11 cellular contexts compared by ENCODE assay signal in genomic region chr15:60573936-60574335, GRCh38.
DNase-seq lines count a peak whose midpoint lies in the region; ATAC-seq and TF ChIP-seq lines count a peak whose summit lies in the region.
"Had no signal": no experiment of that assay in that cellular context is flagged by ENCODE, and none has a peak within 500 bp of the region (broad histone marks: within the 10 kb centered on the region; RNA-seq: fewer than 3 reads in every experiment).

No MANE protein-coding gene starts in this region.

- no peaks in the 10 kb centered on the region for H3K36me3 ChIP-seq in gastrocnemius medialis

- peak overlapping the region; percentile 96 for H3K27ac Mint-ChIP-seq in activated CD4-positive, alpha-beta T cell treated with anti-CD3 and anti-CD28 coated beads for 36 hours
- peak overlapping the region; percentile 92 for H3K27ac Mint-ChIP-seq in activated T-cell treated with anti-CD3 and anti-CD28 coated beads, Interleukin-2, amount 50 U/mL, for 24 hours

- H3K9me3 Mint-ChIP-seq in activated CD4-positive, alpha-beta T cell treated with anti-CD3 and anti-CD28 coated beads for 36 hours (ENCODE audit: low read depth), result no peaks in the 10 kb centered on the region
- H3K9me3 Mint-ChIP-seq in activated T-cell treated with anti-CD3 and anti-CD28 coated beads, Interleukin-2, amount 50 U/mL, for 24 hours, result no peaks in the 10 kb centered on the region

- no peaks in the 10 kb centered on the region for H3K27me3 Mint-ChIP-seq in activated CD4-positive, alpha-beta T cell treated with anti-CD3 and anti-CD28 coated beads for 36 hours
- H3K27me3 Mint-ChIP-seq in activated T-cell treated with anti-CD3 and anti-CD28 coated beads, Interleukin-2, amount 50 U/mL, for 24 hours, result no peaks in the 10 kb centered on the region

- intact Hi-C loops in activated CD4-positive, alpha-beta T cell treated with anti-CD3 and anti-CD28 coated beads for 36 hours (cut with DNase I, micrococcal nuclease), result loop anchor here in 1 of 2 experiments (2.0 kb wide), 1 partner anchor 53 kb away; no protein-coding TSS in a partner anchor
- intact Hi-C loops in gastrocnemius medialis (cut with DNase I; ENCODE audit: low total_unique reads), result no loop called here

- H3K36me3 Mint-ChIP-seq in activated CD4-positive, alpha-beta T cell treated with anti-CD3 and anti-CD28 coated beads for 36 hours (ENCODE audit: low read depth), result peaks cover 14% of the 10 kb centered on the region
- peaks cover 34% of the 10 kb centered on the region for H3K36me3 Mint-ChIP-seq in activated T-cell treated with anti-CD3 and anti-CD28 coated beads, Interleukin-2, amount 50 U/mL, for 24 hours (ENCODE audit: low read depth)

- TF ChIP-seq POLR2A in gastrocnemius medialis (IDR thresholded peaks at IDR 0.05), result no peak

- peaks cover 88% of the 10 kb centered on the region for H3K4me1 Mint-ChIP-seq in activated CD4-positive, alpha-beta T cell treated with anti-CD3 and anti-CD28 coated beads for 36 hours
- H3K4me1 Mint-ChIP-seq in activated T-cell treated with anti-CD3 and anti-CD28 coated beads, Interleukin-2, amount 50 U/mL, for 24 hours (ENCODE audit: low read depth), result peaks cover 91% of the 10 kb centered on the region

- TF ChIP-seq CTCF in gastrocnemius medialis (IDR thresholded peaks at IDR 0.05 in 4 of 5, conservative IDR thresholded peaks at IDR 0.05 in 1 of 5) (no peak), GM10266 (IDR thresholded peaks at IDR 0.05; ENCODE audit: control insufficient read depth, insufficient read depth, low read depth, missing control alignments) (no peak)

- DNase-seq in activated CD4-positive, alpha-beta T cell treated with anti-CD3 and anti-CD28 coated beads for 36 hours, result peak; percentile 70
- DNase-seq in activated CD4-positive, alpha-beta T cell treated with anti-CD3 and anti-CD28 coated beads for 1 hour, result no peak
- DNase-seq in activated T-cell treated with anti-CD3 and anti-CD28 coated beads, Interleukin-2, amount 50 U/mL, for 24 hours, result peak; percentile 63
- DNase-seq in stimulated activated naive CD4-positive, alpha-beta T cell treated with Interleukin-2 at 50 U/mL for 16 hours (lab: John Stamatoyannopoulos, UW), result peak; percentile 65
- DNase-seq in gastrocnemius medialis (no peak), GM10266 (ENCODE audit: extremely low spot score) (no peak)

- H3K9me3 ChIP-seq in gastrocnemius medialis, result no peaks in the 10 kb centered on the region
- H3K9me3 ChIP-seq: A549 had no signal

- in situ Hi-C loops in gastrocnemius medialis (cut with MboI; ENCODE audit: low sequenced_read_pairs in 4 of 4), result no loop called here

- POLR2A ChIA-PET in activated CD4-positive, alpha-beta T cell treated with anti-CD3 and anti-CD28 coated beads for 36 hours (lab: Charles Lee), result interaction anchor here (0.6 to 1.9 kb wide), 5 partner anchors 10 to 32 kb away, joined by 3 to 6 read pairs (median 3); no protein-coding TSS in a partner anchor

- H3K4me1 ChIP-seq in gastrocnemius medialis, result peaks cover 47 to 65% of the 10 kb centered on the region in 2 donors

- H3K27ac ChIP-seq in gastrocnemius medialis, result no peak overlapping the region
- H3K27ac ChIP-seq: A549 had no signal

- no peak overlapping the region for H3K4me3 ChIP-seq in gastrocnemius medialis
- H3K4me3 ChIP-seq: A549, K562, lung had no signal

- CTCF ChIA-PET in activated CD4-positive, alpha-beta T cell treated with anti-CD3 and anti-CD28 coated beads for 36 hours (lab: Charles Lee), result interaction anchor here (0.9 to 8.3 kb wide), 7 partner anchors 8 to 343 kb away, joined by 3 to 82 read pairs (median 6); no protein-coding TSS in a partner anchor

- H3K4me3 Mint-ChIP-seq in activated CD4-positive, alpha-beta T cell treated with anti-CD3 and anti-CD28 coated beads for 36 hours, result peak overlapping the region; percentile 58
- H3K4me3 Mint-ChIP-seq in activated T-cell treated with anti-CD3 and anti-CD28 coated beads, Interleukin-2, amount 50 U/mL, for 24 hours, result peak overlapping the region; percentile 57

- H3K27me3 ChIP-seq in gastrocnemius medialis, result no peaks in the 10 kb centered on the region

- peak; percentile 68 for ATAC-seq in activated CD4-positive, alpha-beta T cell treated with anti-CD3 and anti-CD28 coated beads for 36 hours
- ATAC-seq in HG03039 (IDR thresholded peaks at IDR 0.05; ENCODE audit: unreplicated experiment), result peak; percentile 69
- ATAC-seq in HG03139 (IDR thresholded peaks at IDR 0.05; ENCODE audit: unreplicated experiment), result no peak
- no peak for ATAC-seq in gastrocnemius medialis
- ATAC-seq: A549, K562 had no signal

Comparison
In these comparisons a context has a peak if more than half of its experiments do, and no peak if none do; other contexts are left out.
1. DNase-seq: peak in activated CD4-positive, alpha-beta T cell treated with anti-CD3 and anti-CD28 coated beads for 36 hours (single experiment), activated T-cell treated with anti-CD3 and anti-CD28 coated beads, Interleukin-2, amount 50 U/mL, for 24 hours (single experiment) and stimulated activated naive CD4-positive, alpha-beta T cell treated with Interleukin-2 at 50 U/mL for 16 hours (single experiment); none in activated CD4-positive, alpha-beta T cell treated with anti-CD3 and anti-CD28 coated beads for 1 hour (single experiment), gastrocnemius medialis (0 of 2) and GM10266 (single experiment).
2. ATAC-seq: peak in activated CD4-positive, alpha-beta T cell treated with anti-CD3 and anti-CD28 coated beads for 36 hours (single experiment) and HG03039 (single experiment); none in HG03139 (single experiment) and gastrocnemius medialis (0 of 2).